In genomic region chr1:28266920-28267322, GRCh38 we compare ENCODE assay signal across 1 cellular context.
TF ChIP-seq lines count a peak whose summit lies in the region.

No MANE protein-coding gene starts in this region.

TF ChIP-seq in GM23338, 12 proteins besides CTCF, POLR2A, EP300 and RAD21 (continued from another document):
- TF ChIP-seq, protein P1, sequence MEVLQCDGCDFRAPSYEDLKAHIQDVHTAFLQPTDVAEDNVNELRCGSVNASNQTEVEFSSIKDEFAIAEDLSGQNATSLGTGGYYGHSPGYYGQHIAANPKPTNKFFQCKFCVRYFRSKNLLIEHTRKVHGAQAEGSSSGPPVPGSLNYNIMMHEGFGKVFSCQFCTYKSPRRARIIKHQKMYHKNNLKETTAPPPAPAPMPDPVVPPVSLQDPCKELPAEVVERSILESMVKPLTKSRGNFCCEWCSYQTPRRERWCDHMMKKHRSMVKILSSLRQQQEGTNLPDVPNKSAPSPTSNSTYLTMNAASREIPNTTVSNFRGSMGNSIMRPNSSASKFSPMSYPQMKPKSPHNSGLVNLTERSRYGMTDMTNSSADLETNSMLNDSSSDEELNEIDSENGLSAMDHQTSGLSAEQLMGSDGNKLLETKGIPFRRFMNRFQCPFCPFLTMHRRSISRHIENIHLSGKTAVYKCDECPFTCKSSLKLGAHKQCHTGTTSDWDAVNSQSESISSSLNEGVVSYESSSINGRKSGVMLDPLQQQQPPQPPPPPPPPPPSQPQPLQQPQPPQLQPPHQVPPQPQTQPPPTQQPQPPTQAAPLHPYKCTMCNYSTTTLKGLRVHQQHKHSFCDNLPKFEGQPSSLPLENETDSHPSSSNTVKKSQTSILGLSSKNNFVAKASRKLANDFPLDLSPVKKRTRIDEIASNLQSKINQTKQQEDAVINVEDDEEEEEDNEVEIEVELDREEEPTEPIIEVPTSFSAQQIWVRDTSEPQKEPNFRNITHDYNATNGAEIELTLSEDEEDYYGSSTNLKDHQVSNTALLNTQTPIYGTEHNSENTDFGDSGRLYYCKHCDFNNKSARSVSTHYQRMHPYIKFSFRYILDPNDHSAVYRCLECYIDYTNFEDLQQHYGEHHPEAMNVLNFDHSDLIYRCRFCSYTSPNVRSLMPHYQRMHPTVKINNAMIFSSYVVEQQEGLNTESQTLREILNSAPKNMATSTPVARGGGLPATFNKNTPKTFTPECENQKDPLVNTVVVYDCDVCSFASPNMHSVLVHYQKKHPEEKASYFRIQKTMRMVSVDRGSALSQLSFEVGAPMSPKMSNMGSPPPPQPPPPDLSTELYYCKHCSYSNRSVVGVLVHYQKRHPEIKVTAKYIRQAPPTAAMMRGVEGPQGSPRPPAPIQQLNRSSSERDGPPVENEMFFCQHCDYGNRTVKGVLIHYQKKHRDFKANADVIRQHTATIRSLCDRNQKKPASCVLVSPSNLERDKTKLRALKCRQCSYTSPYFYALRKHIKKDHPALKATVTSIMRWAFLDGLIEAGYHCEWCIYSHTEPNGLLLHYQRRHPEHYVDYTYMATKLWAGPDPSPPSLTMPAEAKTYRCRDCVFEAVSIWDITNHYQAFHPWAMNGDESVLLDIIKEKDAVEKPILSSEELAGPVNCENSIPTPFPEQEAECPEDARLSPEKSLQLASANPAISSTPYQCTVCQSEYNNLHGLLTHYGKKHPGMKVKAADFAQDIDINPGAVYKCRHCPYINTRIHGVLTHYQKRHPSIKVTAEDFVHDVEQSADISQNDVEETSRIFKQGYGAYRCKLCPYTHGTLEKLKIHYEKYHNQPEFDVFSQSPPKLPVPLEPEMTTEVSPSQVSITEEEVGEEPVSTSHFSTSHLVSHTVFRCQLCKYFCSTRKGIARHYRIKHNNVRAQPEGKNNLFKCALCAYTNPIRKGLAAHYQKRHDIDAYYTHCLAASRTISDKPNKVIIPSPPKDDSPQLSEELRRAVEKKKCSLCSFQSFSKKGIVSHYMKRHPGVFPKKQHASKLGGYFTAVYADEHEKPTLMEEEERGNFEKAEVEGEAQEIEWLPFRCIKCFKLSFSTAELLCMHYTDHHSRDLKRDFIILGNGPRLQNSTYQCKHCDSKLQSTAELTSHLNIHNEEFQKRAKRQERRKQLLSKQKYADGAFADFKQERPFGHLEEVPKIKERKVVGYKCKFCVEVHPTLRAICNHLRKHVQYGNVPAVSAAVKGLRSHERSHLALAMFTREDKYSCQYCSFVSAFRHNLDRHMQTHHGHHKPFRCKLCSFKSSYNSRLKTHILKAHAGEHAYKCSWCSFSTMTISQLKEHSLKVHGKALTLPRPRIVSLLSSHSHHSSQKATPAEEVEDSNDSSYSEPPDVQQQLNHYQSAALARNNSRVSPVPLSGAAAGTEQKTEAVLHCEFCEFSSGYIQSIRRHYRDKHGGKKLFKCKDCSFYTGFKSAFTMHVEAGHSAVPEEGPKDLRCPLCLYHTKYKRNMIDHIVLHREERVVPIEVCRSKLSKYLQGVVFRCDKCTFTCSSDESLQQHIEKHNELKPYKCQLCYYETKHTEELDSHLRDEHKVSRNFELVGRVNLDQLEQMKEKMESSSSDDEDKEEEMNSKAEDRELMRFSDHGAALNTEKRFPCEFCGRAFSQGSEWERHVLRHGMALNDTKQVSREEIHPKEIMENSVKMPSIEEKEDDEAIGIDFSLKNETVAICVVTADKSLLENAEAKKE (CRISPR knock-in tag; IDR thresholded peaks at IDR 0.05), result no peak
